ENCODE assay signal across 8 cellular contexts in the genomic region with DNA sequence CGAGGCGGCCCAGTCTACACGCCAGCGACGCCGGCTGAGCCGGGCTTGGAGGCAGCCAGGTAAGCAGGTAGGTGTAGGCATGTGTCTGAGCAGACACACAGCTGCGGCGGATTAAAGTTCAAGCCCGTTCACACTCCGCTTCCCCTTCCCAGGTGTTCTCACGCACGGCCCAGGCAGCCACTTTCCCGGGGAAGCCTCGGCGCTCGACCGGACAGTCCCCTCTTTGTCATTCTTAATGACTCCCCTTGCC. TPM values are rescaled to one million over a fixed set of nuclear protein-coding genes. Genes with fewer than 3 reads are reported as not detected.
DNase-seq lines count a peak whose midpoint lies in the region; ATAC-seq and TF ChIP-seq lines count a peak whose summit lies in the region.

No MANE protein-coding gene starts in this region.

- H3K36me3 Mint-ChIP-seq in mesothelial cell of epicardium = no peaks in the 10 kb centered on the region

- peaks cover 4% of the 10 kb centered on the region for H3K27me3 ChIP-seq in upper lobe of right lung

- peak overlapping the region; percentile 65 for H3K4me3 ChIP-seq in AG10803 (ENCODE audit: low read length)
- peak overlapping the region; percentile 54 for H3K4me3 ChIP-seq in choroid plexus epithelial cell (ENCODE audit: low read depth, low read length)
- peak overlapping the region; percentile 78 for H3K4me3 ChIP-seq in upper lobe of right lung

- peak overlapping the region; percentile 50 for H3K27ac Mint-ChIP-seq in mesothelial cell of epicardium

- H3K4me1 Mint-ChIP-seq in mesothelial cell of epicardium = peaks cover 18% of the 10 kb centered on the region

- H3K9me3 Mint-ChIP-seq in mesothelial cell of epicardium = no peaks in the 10 kb centered on the region

- TF ChIP-seq CTCF in AG10803 (conservative IDR thresholded peaks at IDR 0.05; ENCODE audit: low read length) (no peak), choroid plexus epithelial cell (conservative IDR thresholded peaks at IDR 0.05; ENCODE audit: low read depth, low read length) (no peak), mesothelial cell of epicardium (IDR thresholded peaks at IDR 0.05; ENCODE audit: unreplicated experiment) (no peak), upper lobe of right lung (IDR thresholded peaks at IDR 0.05) (no peak)

- peak overlapping the region; percentile 84 for H3K27ac ChIP-seq in upper lobe of right lung

- H3K4me3 Mint-ChIP-seq in mesothelial cell of epicardium = peak overlapping the region; percentile 77

- DNase-seq in AG10803 (ENCODE audit: low read depth) (no peak), NCI-H748 (lab: John Stamatoyannopoulos, UW; ENCODE audit: unreplicated experiment) (peak; percentile 58), choroid plexus epithelial cell (ENCODE audit: low read depth) (no peak), mesothelial cell of epicardium (ENCODE audit: low spot score in 2 of 2, unreplicated experiment in 2 of 2) (no peak), upper lobe of right lung (no peak), dedifferentiated amniotic fluid mesenchymal stem cell (ENCODE audit: extremely low spot score) (no peak), GDM1 (lab: John Stamatoyannopoulos, UW) (no peak)

- H3K4me1 ChIP-seq in upper lobe of right lung = peaks cover 14% of the 10 kb centered on the region

- peaks cover 83% of the 10 kb centered on the region for H3K27me3 Mint-ChIP-seq in mesothelial cell of epicardium (ENCODE audit: low read depth)

- intact Hi-C loops in upper lobe of right lung (cut with DNase I) = no loop called here

- no peaks in the 10 kb centered on the region for H3K9me3 ChIP-seq in upper lobe of right lung

- ATAC-seq in GM21529 (IDR thresholded peaks at IDR 0.05; ENCODE audit: unreplicated experiment) (peak; percentile 14), upper lobe of right lung (peak; percentile 40)

- no peaks in the 10 kb centered on the region for H3K36me3 ChIP-seq in upper lobe of right lung

RNA-seq across cellular contexts. Expression of a gene that starts 0.4 kb away (rescaled TPM):
- total RNA-seq in mesothelial cell of epicardium (0.77 to 0.96 TPM (median 0.78 TPM) in 3 replicates), upper lobe of right lung (9.1 TPM)
